ENCODE assay signal across 21 cellular contexts in the genomic region with DNA sequence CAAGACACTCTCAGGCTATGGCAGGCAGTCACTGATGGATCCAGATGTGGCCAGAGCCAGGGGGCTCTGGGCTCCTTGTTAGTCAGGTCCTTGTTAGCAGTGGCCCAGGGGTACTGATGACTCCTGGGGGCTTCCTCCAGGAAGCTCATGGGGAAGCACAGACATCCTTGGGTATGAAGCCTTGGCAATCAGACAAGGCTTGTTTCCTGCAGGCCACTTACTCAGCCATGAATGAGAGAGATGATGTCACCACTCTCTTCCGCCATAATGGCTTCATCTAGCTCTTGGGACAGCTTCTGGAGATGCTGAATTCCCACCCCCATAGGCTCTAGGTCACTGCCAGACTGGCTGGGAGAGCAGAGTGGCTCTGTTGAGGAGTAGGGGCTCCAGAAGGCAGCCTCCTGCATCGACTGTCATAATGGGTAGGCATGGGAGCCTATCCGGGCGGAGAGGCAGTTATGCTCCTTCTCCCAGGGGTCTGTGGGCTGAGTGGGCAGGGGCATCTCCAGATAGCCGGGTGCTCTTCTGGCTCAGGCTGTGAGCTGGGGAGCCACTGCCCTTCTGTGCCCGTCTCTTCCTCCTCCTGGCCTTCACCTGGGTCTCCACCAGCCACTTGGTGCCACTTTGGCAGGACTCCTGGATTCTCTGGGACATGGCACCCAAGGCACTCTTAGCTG. TPM values are rescaled to one million over a fixed set of nuclear protein-coding genes. Genes with fewer than 3 reads are reported as not detected.
DNase-seq lines count a peak whose midpoint lies in the region; ATAC-seq, FAIRE-seq and TF ChIP-seq lines count a peak whose summit lies in the region.
"Had no signal": no experiment of that assay in that cellular context is flagged by ENCODE, and none has a peak within 500 bp of the region (broad histone marks: within the 10 kb centered on the region; RNA-seq: fewer than 3 reads in every experiment).

No MANE protein-coding gene starts in this region.

- TF ChIP-seq CTCF in BE2C (IDR thresholded peaks at IDR 0.05; ENCODE audit: low read depth, low read length) (no peak), K562 (IDR thresholded peaks at IDR 0.05 in 2 of 3, conservative IDR thresholded peaks at IDR 0.05 in 1 of 3; ENCODE audit: insufficient read depth in 2 of 3, low read depth in 1 of 3, low read length in 3 of 3) (no peak)

- CTCF ChIA-PET in K562 (lab: Yijun Ruan, JAX; ENCODE audit: low intra/inter-chr PET ratio) = no interaction called here

- H3K4me3 ChIP-seq in BE2C (ENCODE audit: low read depth, low read length) (no peak overlapping the region), GM23248 (no peak overlapping the region), K562 (no peak overlapping the region)
- H3K4me3 ChIP-seq: PC-9, tibial nerve had no signal

- H3F3A ChIP-seq in GM23248 (ENCODE audit: insufficient read depth) = 0 out of 2 replicates have a peak, but pooled peaks cover 7% of the 10 kb centered on the region

- H3K27me3 ChIP-seq in BE2C (no peaks in the 10 kb centered on the region), GM23248 (replicated peaks; ENCODE audit: insufficient read depth) (no peaks in the 10 kb centered on the region), K562 (ENCODE audit: control insufficient read depth in 2 of 2, insufficient read depth in 2 of 2, low read length in 2 of 2) (no peaks in the 10 kb centered on the region)
- H3K27me3 ChIP-seq: tibial nerve had no signal

- H3K79me2 ChIP-seq in GM23248 (ENCODE audit: insufficient read depth) = no peaks in the 10 kb centered on the region
- no peaks in the 10 kb centered on the region for H3K79me2 ChIP-seq in K562 (ENCODE audit: control insufficient read depth, insufficient read depth, low read length)

- FAIRE-seq in K562 (lab: Jason Lieb, UNC) = no peak
- FAIRE-seq: frontal cortex, small intestine had no signal

- H3K36me3 ChIP-seq in BE2C = no peaks in the 10 kb centered on the region
- H3K36me3 ChIP-seq in GM23248 (ENCODE audit: low read depth) = no peaks in the 10 kb centered on the region
- H3K36me3 ChIP-seq in K562 (ENCODE audit: control insufficient read depth, insufficient read depth, low read length) = no peaks in the 10 kb centered on the region

- H3K27ac Mint-ChIP-seq in stimulated activated effector memory CD8-positive, alpha-beta T cell treated with anti-CD3 and anti-CD28 coated beads, Interleukin-12 subunit alpha, Interleukin-12 subunit beta, amount 100 ng/mL, for 72 hours = no peak overlapping the region
- H3K27ac Mint-ChIP-seq: natural killer cell treated with Interleukin-12 subunit alpha and Interleukin-12 subunit beta and Interleukin-15 and Interleukin-18, amount 100 ng/mL, for 72 hours; stimulated activated naive CD8-positive, alpha-beta T cell treated with anti-CD3 and anti-CD28 coated beads, Interleukin-15, Interleukin-2, amounts not matched to agents 100 ng/mL and 50 ng/mL, for 24 hours; T-helper 1 cell treated with Interleukin-12 subunit alpha and Interleukin-12 subunit beta and Interleukin-4 antibody, amounts not matched to agents 30 μg/mL and 1 μg/mL, for 36 hours had no signal

- ATAC-seq in K562 (peak; percentile 33), GM18498 (IDR thresholded peaks at IDR 0.05; ENCODE audit: unreplicated experiment) (no peak)
- no peak for ATAC-seq in stimulated activated effector memory CD8-positive, alpha-beta T cell treated with anti-CD3 and anti-CD28 coated beads, Interleukin-12 subunit alpha, Interleukin-12 subunit beta, amount 100 ng/mL, for 72 hours
- ATAC-seq: left colon; natural killer cell treated with Interleukin-12 subunit alpha and Interleukin-12 subunit beta and Interleukin-15 and Interleukin-18, amount 100 ng/mL, for 72 hours had no signal

- H3K9me1 ChIP-seq in K562 (ENCODE audit: control insufficient read depth, insufficient read depth, low read length) = no peaks in the 10 kb centered on the region

- no peak overlapping the region for H3K27ac ChIP-seq in GM23248
- no peak overlapping the region for H3K27ac ChIP-seq in K562 (ENCODE audit: extremely low read depth, low read depth, low read length)
- H3K27ac ChIP-seq: PC-9, tibial nerve had no signal

- POLR2A ChIA-PET in K562 (lab: Yijun Ruan, JAX) = no interaction called here

- WGBS in GM23248 (ENCODE audit: low coverage in 1 of 2, low lambda C conversion rate in 2 of 2, missing lambda C conversion rate in 2 of 2), 2 experiments = 81 to 86% methylated on average over 6 of the region's 6 CpGs
- 64% methylated on average over 3 of the region's 6 CpGs for WGBS in K562 (ENCODE audit: insufficient coverage, low coverage, missing lambda C conversion rate)

- no peaks in the 10 kb centered on the region for H3K36me3 Mint-ChIP-seq in stimulated activated effector memory CD8-positive, alpha-beta T cell treated with anti-CD3 and anti-CD28 coated beads, Interleukin-12 subunit alpha, Interleukin-12 subunit beta, amount 100 ng/mL, for 72 hours
- H3K36me3 Mint-ChIP-seq: natural killer cell treated with Interleukin-12 subunit alpha and Interleukin-12 subunit beta and Interleukin-15 and Interleukin-18, amount 100 ng/mL, for 72 hours had no signal

- no peak for TF ChIP-seq RAD21 in K562 (CRISPR knock-in tag; conservative IDR thresholded peaks at IDR 0.05 in 1 of 2, IDR thresholded peaks at IDR 0.05 in 1 of 2)

- intact Hi-C loops in K562 (cut with micrococcal nuclease) = no loop called here

- H3K4me1 ChIP-seq in BE2C (no peaks in the 10 kb centered on the region; the same call in none of the 2 replicates), GM23248 (ENCODE audit: insufficient read depth) (peaks cover 4% of the 10 kb centered on the region; the same call in 1 of the 2 replicates), K562 (replicated peaks in 1 of 2; ENCODE audit: control insufficient read depth in 2 of 2, insufficient read depth in 2 of 2, low read length in 2 of 2) (peaks cover 6 to 12% of the 10 kb centered on the region in 2 experiments; a peak in 4 of 5 replicates)
- H3K4me1 ChIP-seq: tibial nerve had no signal

- in situ Hi-C loops in GM23248 (cut with MboI) = no loop called here
- in situ Hi-C loops in K562 (cut with MboI) = no loop called here

- no peak overlapping the region for H3K9ac ChIP-seq in GM23248
- H3K9ac ChIP-seq in K562 (ENCODE audit: insufficient read depth in 1 of 2, low read depth in 2 of 2, low read length in 2 of 2) = no peak overlapping the region

- BruUV-seq in K562 (replicated peaks; lab: Mats Ljungman, UMichigan) = no TSS peak

- H3K4me1 Mint-ChIP-seq in stimulated activated effector memory CD8-positive, alpha-beta T cell treated with anti-CD3 and anti-CD28 coated beads, Interleukin-12 subunit alpha, Interleukin-12 subunit beta, amount 100 ng/mL, for 72 hours = no peaks in the 10 kb centered on the region
- H3K4me1 Mint-ChIP-seq: CD8-positive, alpha-beta memory T cell had no signal

- no peaks in the 10 kb centered on the region for H3K9me3 ChIP-seq in BE2C
- H3K9me3 ChIP-seq in GM23248 (ENCODE audit: low read depth) = no peaks in the 10 kb centered on the region
- H3K9me3 ChIP-seq in K562 (replicated peaks; ENCODE audit: control insufficient read depth, insufficient read depth, low read depth, low read length) = no peaks in the 10 kb centered on the region
- H3K9me3 ChIP-seq: tibial nerve had no signal

- DNase-seq in BE2C (peak; percentile 15), GM23248 (peak; percentile 64), K562 (ENCODE audit: extremely low read depth in 1 of 4, low spot score in 3 of 4) (no peak), iris pigment epithelial cell (ENCODE audit: low read depth) (peak; percentile 39), NCI-H2196 treated with DMSO at 0.1 percent for 48 hours (lab: John Stamatoyannopoulos, UW; ENCODE audit: unreplicated experiment) (no peak), NCI-H748 (lab: John Stamatoyannopoulos, UW; ENCODE audit: unreplicated experiment) (no peak)
- no peak for DNase-seq in stimulated activated effector memory CD8-positive, alpha-beta T cell treated with anti-CD3 and anti-CD28 coated beads, Interleukin-12 subunit alpha, Interleukin-12 subunit beta, amount 100 ng/mL, for 72 hours (ENCODE audit: low spot score in 2 of 2)
- DNase-seq: activated CD4-positive, alpha-beta T cell treated with anti-CD3 and anti-CD28 coated beads, Interleukin-2, amount 50 U/mL, for 1 hour; CD8-positive, alpha-beta memory T cell; cortex of kidney; left colon; NCI-H2171 treated with DMSO at 0.1 percent for 48 hours; PC-9; small intestine; stimulated activated CD4-positive, alpha-beta T cell treated with anti-CD3 and anti-CD28 coated beads, Interleukin-2, amount 100 ng/mL, for 48 hours had no signal

- no peak for TF ChIP-seq EP300 in K562 (IDR thresholded peaks at IDR 0.05; ENCODE audit: low read length)

- no peak for TF ChIP-seq POLR2A in K562 (conservative IDR thresholded peaks at IDR 0.05)

- H4K20me1 ChIP-seq in GM23248 (ENCODE audit: insufficient read depth) (no peaks in the 10 kb centered on the region), K562 (replicated peaks; ENCODE audit: control insufficient read depth, insufficient read depth, low read length) (no peaks in the 10 kb centered on the region)

- no peak overlapping the region for H3K4me3 Mint-ChIP-seq in stimulated activated effector memory CD8-positive, alpha-beta T cell treated with anti-CD3 and anti-CD28 coated beads, Interleukin-12 subunit alpha, Interleukin-12 subunit beta, amount 100 ng/mL, for 72 hours
- H3K4me3 Mint-ChIP-seq: CD8-positive, alpha-beta memory T cell; natural killer cell treated with Interleukin-12 subunit alpha and Interleukin-12 subunit beta and Interleukin-15 and Interleukin-18, amount 100 ng/mL, for 72 hours; stimulated activated naive CD8-positive, alpha-beta T cell treated with anti-CD3 and anti-CD28 coated beads, Interleukin-15, Interleukin-2, amounts not matched to agents 100 ng/mL and 50 ng/mL, for 24 hours; T-helper 1 cell treated with Interleukin-12 subunit alpha and Interleukin-12 subunit beta and Interleukin-4 antibody, amounts not matched to agents 30 μg/mL and 1 μg/mL, for 36 hours had no signal

- H3K9me3 Mint-ChIP-seq in stimulated activated effector memory CD8-positive, alpha-beta T cell treated with anti-CD3 and anti-CD28 coated beads, Interleukin-12 subunit alpha, Interleukin-12 subunit beta, amount 100 ng/mL, for 72 hours = no peaks in the 10 kb centered on the region
- H3K9me3 Mint-ChIP-seq: CD8-positive, alpha-beta memory T cell; natural killer cell treated with Interleukin-12 subunit alpha and Interleukin-12 subunit beta and Interleukin-15 and Interleukin-18, amount 100 ng/mL, for 72 hours; stimulated activated naive CD8-positive, alpha-beta T cell treated with anti-CD3 and anti-CD28 coated beads, Interleukin-15, Interleukin-2, amounts not matched to agents 100 ng/mL and 50 ng/mL, for 24 hours; T-helper 1 cell treated with Interleukin-12 subunit alpha and Interleukin-12 subunit beta and Interleukin-4 antibody, amounts not matched to agents 30 μg/mL and 1 μg/mL, for 36 hours had no signal

- H3K4me2 ChIP-seq in GM23248 (ENCODE audit: unreplicated experiment) = no peak overlapping the region
- no peak overlapping the region for H3K4me2 ChIP-seq in K562 (ENCODE audit: insufficient read depth, low read length)
- H3K4me2 ChIP-seq: PC-9 had no signal

- no peaks in the 10 kb centered on the region for H3K9me2 ChIP-seq in GM23248 (ENCODE audit: insufficient read depth)

- no peak overlapping the region for H2AFZ ChIP-seq in GM23248
- no peak overlapping the region for H2AFZ ChIP-seq in K562 (ENCODE audit: low read depth, low read length)
- H2AFZ ChIP-seq: PC-9 had no signal

RNA-seq across cellular contexts. Expression of gene BMPR2, which starts 40.2 kb away (rescaled TPM):
- polyA plus RNA-seq in BE2C (2012; ENCODE audit: insufficient read depth, insufficient read length, low read depth) = 5.4 TPM
- 29.7 and 31.3 TPM in 2 replicates for total RNA-seq in GM23248 (2014; rRNA removed; shearing (Covaris generic))
- polyA plus RNA-seq in GM23248 (2016; fragmentation: Nextera tagmentation; extraction: Ambion mirVana) = 17.5 and 17.8 TPM in 2 replicates
- 9.0 and 18.4 TPM in 2 replicates for total RNA-seq in K562 (2011; cell fraction: chromatin; rRNA removed; ENCODE audit: low replicate concordance)
- 3.4 and 4.0 TPM in 2 replicates for total RNA-seq in K562 (2011; cell fraction: nucleolus; rRNA removed)
- total RNA-seq in K562 (2011; cell fraction: nucleoplasm; rRNA removed) = 10.2 and 18.2 TPM in 2 replicates
- 0.82 and 1.5 TPM in 2 replicates for total RNA-seq in K562 (2014; rRNA removed)
- total RNA-seq in K562 (2014; rRNA removed; fragmentation: Illumina TruSeq; extraction: Trizol) = 3.2 and 3.3 TPM in 2 replicates
- total RNA-seq in K562 (2015; rRNA removed; fragmentation: Illumina TruSeq; extraction: Trizol) = 3.3 and 3.6 TPM in 2 replicates
- total RNA-seq in K562 (2021) = 3.8 and 4.5 TPM in 2 replicates
- 4.4 and 6.9 TPM in 2 replicates for polyA plus RNA-seq in K562 (2011; rRNA removed)
- 1.6 and 3.4 TPM in 2 replicates for polyA plus RNA-seq in K562 (2011; cell fraction: cytosol; rRNA removed)
- polyA plus RNA-seq in K562 (2011; cell fraction: nucleus; rRNA removed) = 1.9 and 3.1 TPM in 2 replicates
- polyA plus RNA-seq in K562 (2012) = 2.7 and 3.1 TPM in 2 replicates
- 3.8 and 5.0 TPM in 2 replicates for polyA plus RNA-seq in K562 (2014; fragmentation: Illumina TruSeq; extraction: Trizol)
- 1 to 10 TPM in 1 of 2 experiments, under 1 TPM in 1; 0.73 to 1.0 TPM for polyA plus RNA-seq in K562 (2014; fragmentation: Nextera tagmentation; extraction: Ambion mirVana)
- polyA plus RNA-seq in K562 (2014; rRNA removed) = 1.7 and 2.6 TPM in 2 replicates
- polyA minus RNA-seq in K562 (2011; rRNA and poly(A)+ RNA removed) = 14.7 and 19.6 TPM in 2 replicates
- 4.9 and 6.9 TPM in 2 replicates for polyA minus RNA-seq in K562 (2011; cell fraction: cytosol; rRNA and poly(A)+ RNA removed)
- 1.3 and 3.6 TPM in 2 replicates for polyA minus RNA-seq in K562 (2011; cell fraction: nucleus; rRNA and poly(A)+ RNA removed)

Comparison
In these comparisons a context has a peak if more than half of its experiments do, and no peak if none do; other contexts are left out.
1. DNase-seq: peak in BE2C (single experiment), GM23248 (single experiment) and iris pigment epithelial cell (single experiment); none in K562 (0 of 4), NCI-H2196 treated with DMSO at 0.1 percent for 48 hours (single experiment), NCI-H748 (single experiment) and stimulated activated effector memory CD8-positive, alpha-beta T cell treated with anti-CD3 and anti-CD28 coated beads, Interleukin-12 subunit alpha, Interleukin-12 subunit beta, amount 100 ng/mL, for 72 hours (0 of 2).